Comparison of ENCODE assay signal across 1 cellular context in the genomic region with DNA sequence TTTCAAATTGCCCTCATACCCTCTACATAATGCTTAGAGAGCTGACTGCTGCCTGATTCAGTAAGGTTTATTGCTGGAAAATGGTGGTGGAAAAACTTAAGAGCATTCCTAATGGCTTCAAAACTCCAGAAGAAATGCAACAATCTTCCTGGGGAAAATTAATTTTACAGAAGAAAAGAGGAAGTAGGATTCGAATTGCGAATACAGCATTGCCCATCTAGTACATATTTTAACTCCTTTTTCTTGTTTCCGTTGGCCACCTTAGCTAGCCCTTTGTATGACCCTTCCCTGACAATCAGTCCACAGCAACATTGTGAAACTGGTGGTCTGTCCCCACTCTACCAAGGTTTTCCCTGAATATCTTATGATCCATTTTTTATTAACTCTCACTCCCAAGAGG.
TF ChIP-seq lines count a peak whose summit lies in the region.

No MANE protein-coding gene starts in this region.

TF ChIP-seq in GM12878, 131 proteins besides CTCF, POLR2A, EP300 and RAD21 (continued from another document):
- TF ChIP-seq, protein P1, sequence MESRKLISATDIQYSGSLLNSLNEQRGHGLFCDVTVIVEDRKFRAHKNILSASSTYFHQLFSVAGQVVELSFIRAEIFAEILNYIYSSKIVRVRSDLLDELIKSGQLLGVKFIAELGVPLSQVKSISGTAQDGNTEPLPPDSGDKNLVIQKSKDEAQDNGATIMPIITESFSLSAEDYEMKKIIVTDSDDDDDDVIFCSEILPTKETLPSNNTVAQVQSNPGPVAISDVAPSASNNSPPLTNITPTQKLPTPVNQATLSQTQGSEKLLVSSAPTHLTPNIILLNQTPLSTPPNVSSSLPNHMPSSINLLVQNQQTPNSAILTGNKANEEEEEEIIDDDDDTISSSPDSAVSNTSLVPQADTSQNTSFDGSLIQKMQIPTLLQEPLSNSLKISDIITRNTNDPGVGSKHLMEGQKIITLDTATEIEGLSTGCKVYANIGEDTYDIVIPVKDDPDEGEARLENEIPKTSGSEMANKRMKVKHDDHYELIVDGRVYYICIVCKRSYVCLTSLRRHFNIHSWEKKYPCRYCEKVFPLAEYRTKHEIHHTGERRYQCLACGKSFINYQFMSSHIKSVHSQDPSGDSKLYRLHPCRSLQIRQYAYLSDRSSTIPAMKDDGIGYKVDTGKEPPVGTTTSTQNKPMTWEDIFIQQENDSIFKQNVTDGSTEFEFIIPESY (IDR thresholded peaks at IDR 0.05) = no peak
- TF ChIP-seq POLR2AphosphoS5 (IDR thresholded peaks at IDR 0.05; ENCODE audit: low read length) = no peak
- TF ChIP-seq, protein P2, sequence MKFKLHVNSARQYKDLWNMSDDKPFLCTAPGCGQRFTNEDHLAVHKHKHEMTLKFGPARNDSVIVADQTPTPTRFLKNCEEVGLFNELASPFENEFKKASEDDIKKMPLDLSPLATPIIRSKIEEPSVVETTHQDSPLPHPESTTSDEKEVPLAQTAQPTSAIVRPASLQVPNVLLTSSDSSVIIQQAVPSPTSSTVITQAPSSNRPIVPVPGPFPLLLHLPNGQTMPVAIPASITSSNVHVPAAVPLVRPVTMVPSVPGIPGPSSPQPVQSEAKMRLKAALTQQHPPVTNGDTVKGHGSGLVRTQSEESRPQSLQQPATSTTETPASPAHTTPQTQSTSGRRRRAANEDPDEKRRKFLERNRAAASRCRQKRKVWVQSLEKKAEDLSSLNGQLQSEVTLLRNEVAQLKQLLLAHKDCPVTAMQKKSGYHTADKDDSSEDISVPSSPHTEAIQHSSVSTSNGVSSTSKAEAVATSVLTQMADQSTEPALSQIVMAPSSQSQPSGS (IDR thresholded peaks at IDR 0.05; ENCODE audit: low read length) = no peak
- no peak for TF ChIP-seq MYB (IDR thresholded peaks at IDR 0.05; ENCODE audit: borderline replicate concordance, low read depth, low read length)
- TF ChIP-seq ZBED1 (IDR thresholded peaks at IDR 0.05; ENCODE audit: borderline replicate concordance) = no peak
- TF ChIP-seq SPI1 (IDR thresholded peaks at IDR 0.05; ENCODE audit: borderline replicate concordance, insufficient read depth, low read depth, low read length) = peak; percentile 82
- TF ChIP-seq IKZF2 (IDR thresholded peaks at IDR 0.05) = peak; percentile 38 to 44; a peak in 2 of 4 replicates
- no peak for TF ChIP-seq PAX8 (IDR thresholded peaks at IDR 0.05)
- TF ChIP-seq, protein P3, sequence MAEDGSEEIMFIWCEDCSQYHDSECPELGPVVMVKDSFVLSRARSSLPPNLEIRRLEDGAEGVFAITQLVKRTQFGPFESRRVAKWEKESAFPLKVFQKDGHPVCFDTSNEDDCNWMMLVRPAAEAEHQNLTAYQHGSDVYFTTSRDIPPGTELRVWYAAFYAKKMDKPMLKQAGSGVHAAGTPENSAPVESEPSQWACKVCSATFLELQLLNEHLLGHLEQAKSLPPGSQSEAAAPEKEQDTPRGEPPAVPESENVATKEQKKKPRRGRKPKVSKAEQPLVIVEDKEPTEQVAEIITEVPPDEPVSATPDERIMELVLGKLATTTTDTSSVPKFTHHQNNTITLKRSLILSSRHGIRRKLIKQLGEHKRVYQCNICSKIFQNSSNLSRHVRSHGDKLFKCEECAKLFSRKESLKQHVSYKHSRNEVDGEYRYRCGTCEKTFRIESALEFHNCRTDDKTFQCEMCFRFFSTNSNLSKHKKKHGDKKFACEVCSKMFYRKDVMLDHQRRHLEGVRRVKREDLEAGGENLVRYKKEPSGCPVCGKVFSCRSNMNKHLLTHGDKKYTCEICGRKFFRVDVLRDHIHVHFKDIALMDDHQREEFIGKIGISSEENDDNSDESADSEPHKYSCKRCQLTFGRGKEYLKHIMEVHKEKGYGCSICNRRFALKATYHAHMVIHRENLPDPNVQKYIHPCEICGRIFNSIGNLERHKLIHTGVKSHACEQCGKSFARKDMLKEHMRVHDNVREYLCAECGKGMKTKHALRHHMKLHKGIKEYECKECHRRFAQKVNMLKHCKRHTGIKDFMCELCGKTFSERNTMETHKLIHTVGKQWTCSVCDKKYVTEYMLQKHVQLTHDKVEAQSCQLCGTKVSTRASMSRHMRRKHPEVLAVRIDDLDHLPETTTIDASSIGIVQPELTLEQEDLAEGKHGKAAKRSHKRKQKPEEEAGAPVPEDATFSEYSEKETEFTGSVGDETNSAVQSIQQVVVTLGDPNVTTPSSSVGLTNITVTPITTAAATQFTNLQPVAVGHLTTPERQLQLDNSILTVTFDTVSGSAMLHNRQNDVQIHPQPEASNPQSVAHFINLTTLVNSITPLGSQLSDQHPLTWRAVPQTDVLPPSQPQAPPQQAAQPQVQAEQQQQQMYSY (CRISPR knock-in tag; IDR thresholded peaks at IDR 0.05) = no peak
- TF ChIP-seq, protein P4, sequence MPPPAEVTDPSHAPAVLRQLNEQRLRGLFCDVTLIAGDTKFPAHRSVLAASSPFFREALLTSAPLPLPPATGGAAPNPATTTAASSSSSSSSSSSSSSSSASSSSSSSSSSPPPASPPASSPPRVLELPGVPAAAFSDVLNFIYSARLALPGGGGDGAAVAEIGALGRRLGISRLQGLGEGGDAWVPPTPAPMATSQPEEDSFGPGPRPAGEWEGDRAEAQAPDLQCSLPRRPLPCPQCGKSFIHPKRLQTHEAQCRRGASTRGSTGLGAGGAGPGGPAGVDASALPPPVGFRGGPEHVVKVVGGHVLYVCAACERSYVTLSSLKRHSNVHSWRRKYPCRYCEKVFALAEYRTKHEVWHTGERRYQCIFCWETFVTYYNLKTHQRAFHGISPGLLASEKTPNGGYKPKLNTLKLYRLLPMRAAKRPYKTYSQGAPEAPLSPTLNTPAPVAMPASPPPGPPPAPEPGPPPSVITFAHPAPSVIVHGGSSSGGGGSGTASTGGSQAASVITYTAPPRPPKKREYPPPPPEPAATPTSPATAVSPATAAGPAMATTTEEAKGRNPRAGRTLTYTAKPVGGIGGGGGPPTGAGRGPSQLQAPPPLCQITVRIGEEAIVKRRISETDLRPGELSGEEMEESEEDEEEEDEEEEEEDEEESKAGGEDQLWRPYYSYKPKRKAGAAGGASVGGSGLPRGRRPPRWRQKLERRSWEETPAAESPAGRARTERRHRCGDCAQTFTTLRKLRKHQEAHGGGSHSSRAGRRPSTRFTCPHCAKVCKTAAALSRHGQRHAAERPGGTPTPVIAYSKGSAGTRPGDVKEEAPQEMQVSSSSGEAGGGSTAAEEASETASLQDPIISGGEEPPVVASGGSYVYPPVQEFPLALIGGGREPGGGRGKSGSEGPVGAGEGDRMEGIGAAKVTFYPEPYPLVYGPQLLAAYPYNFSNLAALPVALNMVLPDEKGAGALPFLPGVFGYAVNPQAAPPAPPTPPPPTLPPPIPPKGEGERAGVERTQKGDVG (CRISPR knock-in tag; IDR thresholded peaks at IDR 0.05) = no peak
- no peak for TF ChIP-seq HCFC1 (IDR thresholded peaks at IDR 0.05; ENCODE audit: low read length)
- TF ChIP-seq, protein P5, sequence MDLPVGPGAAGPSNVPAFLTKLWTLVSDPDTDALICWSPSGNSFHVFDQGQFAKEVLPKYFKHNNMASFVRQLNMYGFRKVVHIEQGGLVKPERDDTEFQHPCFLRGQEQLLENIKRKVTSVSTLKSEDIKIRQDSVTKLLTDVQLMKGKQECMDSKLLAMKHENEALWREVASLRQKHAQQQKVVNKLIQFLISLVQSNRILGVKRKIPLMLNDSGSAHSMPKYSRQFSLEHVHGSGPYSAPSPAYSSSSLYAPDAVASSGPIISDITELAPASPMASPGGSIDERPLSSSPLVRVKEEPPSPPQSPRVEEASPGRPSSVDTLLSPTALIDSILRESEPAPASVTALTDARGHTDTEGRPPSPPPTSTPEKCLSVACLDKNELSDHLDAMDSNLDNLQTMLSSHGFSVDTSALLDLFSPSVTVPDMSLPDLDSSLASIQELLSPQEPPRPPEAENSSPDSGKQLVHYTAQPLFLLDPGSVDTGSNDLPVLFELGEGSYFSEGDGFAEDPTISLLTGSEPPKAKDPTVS (IDR thresholded peaks at IDR 0.05; ENCODE audit: low read depth, low read length) = no peak
- no peak for TF ChIP-seq JUND (IDR thresholded peaks at IDR 0.05; ENCODE audit: low read depth, low read length)
- TF ChIP-seq ZNF24 (IDR thresholded peaks at IDR 0.05) = 0 out of 2 replicates have a peak, but pooled peaks have one; percentile 13
- no peak for TF ChIP-seq ZNF274 (IDR thresholded peaks at IDR 0.05; ENCODE audit: insufficient read depth, insufficient read length)
- no peak for TF ChIP-seq BACH1 (IDR thresholded peaks at IDR 0.05; ENCODE audit: borderline replicate concordance)
